ENCODE assay signal across 8 cellular contexts in genomic region chr1:88890790-88891317, GRCh38. TPM values are rescaled to one million over a fixed set of nuclear protein-coding genes. Genes with fewer than 3 reads are reported as not detected.
A peak's percentile ranks its signal among the peaks of the same experiment; 100 is the strongest.
DNase-seq lines count a peak whose midpoint lies in the region; ATAC-seq, FAIRE-seq and TF ChIP-seq lines count a peak whose summit lies in the region.

No MANE protein-coding gene starts in this region.

- H3K36me3 Mint-ChIP-seq in activated CD4-positive, alpha-beta memory T cell treated with anti-CD3 and anti-CD28 coated beads, Interleukin-2, amount 10 ng/mL, durations not matched to agents 7 days and 5 days (ENCODE audit: low read depth) = peaks cover 33% of the 10 kb centered on the region
- H3K36me3 Mint-ChIP-seq in natural killer cell treated with Interleukin-12 subunit alpha and Interleukin-12 subunit beta and Interleukin-15 and Interleukin-18, amount 100 ng/mL, for 72 hours = peaks cover 15% of the 10 kb centered on the region

- no peak for DNase-seq in AG04450 (ENCODE audit: low read depth, low spot score)
- no peak for DNase-seq in GM18507 (ENCODE audit: extremely low spot score, insufficient read length, low read depth)
- peak; percentile 47 for DNase-seq in NAMALWA (ENCODE audit: low spot score)
- peak; percentile 47 for DNase-seq in activated CD4-positive, alpha-beta memory T cell treated with anti-CD3 and anti-CD28 coated beads, Interleukin-2, amount 10 ng/mL, durations not matched to agents 7 days and 5 days
- peak; percentile 44 for DNase-seq in fibroblast of mammary gland (ENCODE audit: low read depth)
- no peak for DNase-seq in natural killer cell treated with Interleukin-12 subunit alpha and Interleukin-12 subunit beta and Interleukin-15 and Interleukin-18, amount 100 ng/mL, for 72 hours (ENCODE audit: low spot score)
- DNase-seq in NCI-H774 (lab: John Stamatoyannopoulos, UW) = no peak
- DNase-seq in activated CD4-positive, CD25-positive, alpha-beta regulatory T cell treated with anti-CD3 and anti-CD28 coated beads, Interleukin-2, amount 50 U/mL, for 72 hours = no peak

- peaks cover 2% of the 10 kb centered on the region for H3K27me3 ChIP-seq in AG04450 (ENCODE audit: control insufficient read depth, insufficient read depth, low read length)

- POLR2A ChIA-PET in AG04450 (lab: Yijun Ruan, JAX) = interaction anchor here (0.8 to 1.0 kb wide), 2 partner anchors 10 to 127 kb away, joined by 4 to 12 read pairs; no protein-coding TSS in a partner anchor
- POLR2A ChIA-PET in activated CD4-positive, alpha-beta memory T cell treated with anti-CD3 and anti-CD28 coated beads, Interleukin-2, amount 10 ng/mL, durations not matched to agents 7 days and 5 days (lab: Charles Lee) = interaction anchor here (0.5 to 4.7 kb wide), 22 partner anchors 9 to 744 kb away, joined by 3 to 39 read pairs (median 4); partner anchors contain the start of gene PKN2

- peaks cover 2% of the 10 kb centered on the region for H3K9me3 Mint-ChIP-seq in activated CD4-positive, alpha-beta memory T cell treated with anti-CD3 and anti-CD28 coated beads, Interleukin-2, amount 10 ng/mL, durations not matched to agents 7 days and 5 days
- H3K9me3 Mint-ChIP-seq in natural killer cell treated with Interleukin-12 subunit alpha and Interleukin-12 subunit beta and Interleukin-15 and Interleukin-18, amount 100 ng/mL, for 72 hours = no peaks in the 10 kb centered on the region

- CTCF ChIA-PET in AG04450 (lab: Charles Lee) = interaction anchor here (2.5 to 6.6 kb wide), 2 partner anchors 13 to 155 kb away, joined by 7 to 41 read pairs; no protein-coding TSS in a partner anchor
- CTCF ChIA-PET in activated CD4-positive, alpha-beta memory T cell treated with anti-CD3 and anti-CD28 coated beads, Interleukin-2, amount 10 ng/mL, durations not matched to agents 7 days and 5 days (lab: Charles Lee) = interaction anchor here (1.0 to 1.9 kb wide), 3 partner anchors 13 to 207 kb away, joined by 3 to 15 read pairs (median 5); partner anchors contain the start of gene PKN2

- peak; percentile 21 for FAIRE-seq in GM18507 (lab: Jason Lieb, UNC)

- TF ChIP-seq CTCF in AG04450 (IDR thresholded peaks at IDR 0.05; ENCODE audit: low read depth, low read length) (no peak), fibroblast of mammary gland (conservative IDR thresholded peaks at IDR 0.05; ENCODE audit: control insufficient read depth, insufficient read depth, low read depth, low read length) (no peak)

- H3K4me1 Mint-ChIP-seq in activated CD4-positive, alpha-beta memory T cell treated with anti-CD3 and anti-CD28 coated beads, Interleukin-2, amount 10 ng/mL, durations not matched to agents 7 days and 5 days = peaks cover 46% of the 10 kb centered on the region
- peaks cover 37 to 44% of the 10 kb centered on the region in 2 donors for H3K4me1 Mint-ChIP-seq in natural killer cell treated with Interleukin-12 subunit alpha and Interleukin-12 subunit beta and Interleukin-15 and Interleukin-18, amount 100 ng/mL, for 72 hours (ENCODE audit: low read depth in 2 of 2)

- no peaks in the 10 kb centered on the region; the same call in 1 of the 2 replicates for H3K9me3 ChIP-seq in AG04450 (ENCODE audit: control insufficient read depth, insufficient read depth, low read length)

- peak; percentile 4 to 28 for ATAC-seq in natural killer cell treated with Interleukin-12 subunit alpha and Interleukin-12 subunit beta and Interleukin-15 and Interleukin-18, amount 100 ng/mL, for 72 hours

- no peaks in the 10 kb centered on the region for H3K27me3 Mint-ChIP-seq in activated CD4-positive, alpha-beta memory T cell treated with anti-CD3 and anti-CD28 coated beads, Interleukin-2, amount 10 ng/mL, durations not matched to agents 7 days and 5 days
- no peaks in the 10 kb centered on the region for H3K27me3 Mint-ChIP-seq in natural killer cell treated with Interleukin-12 subunit alpha and Interleukin-12 subunit beta and Interleukin-15 and Interleukin-18, amount 100 ng/mL, for 72 hours

- H3K27ac Mint-ChIP-seq in activated CD4-positive, alpha-beta memory T cell treated with anti-CD3 and anti-CD28 coated beads, Interleukin-2, amount 10 ng/mL, durations not matched to agents 7 days and 5 days = peak overlapping the region; percentile 93
- H3K27ac Mint-ChIP-seq in natural killer cell treated with Interleukin-12 subunit alpha and Interleukin-12 subunit beta and Interleukin-15 and Interleukin-18, amount 100 ng/mL, for 72 hours = peak overlapping the region; percentile 94 to 98

- H3K4me3 Mint-ChIP-seq in activated CD4-positive, alpha-beta memory T cell treated with anti-CD3 and anti-CD28 coated beads, Interleukin-2, amount 10 ng/mL, durations not matched to agents 7 days and 5 days = peak overlapping the region; percentile 92
- peak overlapping the region; percentile 95 for H3K4me3 Mint-ChIP-seq in natural killer cell treated with Interleukin-12 subunit alpha and Interleukin-12 subunit beta and Interleukin-15 and Interleukin-18, amount 100 ng/mL, for 72 hours

- peak overlapping the region; percentile 74 for H3K27ac ChIP-seq in AG04450 (ENCODE audit: low read depth, low read length)

- H3K4me3 ChIP-seq in AG04450 (ENCODE audit: low read depth, low read length) = peak overlapping the region; percentile 97
- H3K4me3 ChIP-seq in fibroblast of mammary gland (ENCODE audit: control insufficient read depth, low read depth, low read length) = peak overlapping the region; percentile 92

RNA-seq across cellular contexts. Expression of gene GTF2B, which starts 0.5 kb away (rescaled TPM):
- 37.1 and 51.7 TPM in 2 replicates for polyA plus RNA-seq in AG04450 (2011; rRNA removed)
- polyA minus RNA-seq in AG04450 (2011; rRNA and poly(A)+ RNA removed) = 25.7 and 28.8 TPM in 2 replicates
- 10 to 100 TPM; 41.9 to 47.1 TPM for total RNA-seq in activated CD4-positive, alpha-beta memory T cell treated with anti-CD3 and anti-CD28 coated beads, Interleukin-2, amount 10 ng/mL, durations not matched to agents 7 days and 5 days
- 10 to 100 TPM; 31.2 to 43.1 TPM for total RNA-seq in natural killer cell treated with Interleukin-12 subunit alpha and Interleukin-12 subunit beta and Interleukin-15 and Interleukin-18, amount 100 ng/mL, for 72 hours

Comparison
In these comparisons a context has a peak if more than half of its experiments do, and no peak if none do; other contexts are left out.
1. DNase-seq: peak in NAMALWA (single experiment), activated CD4-positive, alpha-beta memory T cell treated with anti-CD3 and anti-CD28 coated beads, Interleukin-2, amount 10 ng/mL, durations not matched to agents 7 days and 5 days (single experiment) and fibroblast of mammary gland (single experiment); none in AG04450 (single experiment), GM18507 (single experiment), natural killer cell treated with Interleukin-12 subunit alpha and Interleukin-12 subunit beta and Interleukin-15 and Interleukin-18, amount 100 ng/mL, for 72 hours (single experiment), NCI-H774 (single experiment) and activated CD4-positive, CD25-positive, alpha-beta regulatory T cell treated with anti-CD3 and anti-CD28 coated beads, Interleukin-2, amount 50 U/mL, for 72 hours (single experiment).